Comparison of ENCODE assay signal across 20 cellular contexts in the genomic region with DNA sequence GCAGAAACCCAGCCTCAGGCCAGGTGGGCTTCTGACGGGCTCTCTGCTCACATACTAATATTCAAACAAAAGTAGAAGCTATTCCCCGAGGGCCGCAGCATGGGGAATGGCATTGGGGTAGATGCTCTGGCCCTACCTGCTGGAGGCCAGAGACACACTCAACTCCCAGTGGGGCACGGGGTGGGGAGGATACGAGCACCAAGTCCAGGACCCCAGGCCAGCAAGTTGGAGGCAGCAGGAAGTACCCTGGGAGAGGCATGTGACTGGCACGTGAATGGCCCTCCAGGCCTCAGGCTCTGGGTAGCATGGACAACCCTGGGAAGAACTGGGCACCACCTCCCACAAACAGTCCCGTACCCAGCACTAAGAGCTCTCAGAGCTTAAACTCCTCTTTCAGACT. TPM values are rescaled to one million over a fixed set of nuclear protein-coding genes. Genes with fewer than 3 reads are reported as not detected.
A peak's percentile ranks its signal among the peaks of the same experiment; 100 is the strongest.
DNase-seq lines count a peak whose midpoint lies in the region; ATAC-seq and TF ChIP-seq lines count a peak whose summit lies in the region.
"Had no signal": no experiment of that assay in that cellular context is flagged by ENCODE, and none has a peak within 500 bp of the region (broad histone marks: within the 10 kb centered on the region; RNA-seq: fewer than 3 reads in every experiment).

No MANE protein-coding gene starts in this region.

- no peaks in the 10 kb centered on the region for H3K27me3 Mint-ChIP-seq in activated CD4-positive, alpha-beta T cell treated with anti-CD3 and anti-CD28 coated beads for 36 hours
- no peaks in the 10 kb centered on the region for H3K27me3 Mint-ChIP-seq in osteocyte (ENCODE audit: unreplicated experiment)

- POLR2A ChIA-PET in activated CD4-positive, alpha-beta T cell treated with anti-CD3 and anti-CD28 coated beads for 36 hours (lab: Charles Lee): interaction anchor here (1.5 kb wide), 1 partner anchor 23 kb away, joined by 4 read pairs; no protein-coding TSS in a partner anchor

- H3K4me3 ChIP-seq in DND-41 (ENCODE audit: low read depth in 1 of 2, low read length in 2 of 2): no peak overlapping the region
- H3K4me3 ChIP-seq: body of pancreas, HAP-1, left ventricle myocardium inferior, SJSA1 had no signal

- H3K79me2 ChIP-seq in DND-41 (ENCODE audit: insufficient read depth, low read length): peaks cover 70% of the 10 kb centered on the region

- H4K20me1 ChIP-seq in DND-41 (ENCODE audit: insufficient read depth, low read length): peaks cover 65% of the 10 kb centered on the region

- no peak overlapping the region for H3K4me3 Mint-ChIP-seq in activated CD4-positive, alpha-beta T cell treated with anti-CD3 and anti-CD28 coated beads for 36 hours
- H3K4me3 Mint-ChIP-seq in osteocyte (ENCODE audit: unreplicated experiment): no peak overlapping the region
- H3K4me3 Mint-ChIP-seq: dendritic cell treated with granulocyte-macrophage colony-stimulating factor and Interleukin-4, amounts not matched to agents 40 ng/mL and 50 ng/mL, for 4 days had no signal

- H3K9me3 ChIP-seq in DND-41 (ENCODE audit: insufficient read depth, low read length, severe bottlenecking): no peaks in the 10 kb centered on the region
- H3K9me3 ChIP-seq: body of pancreas, HAP-1, left ventricle myocardium inferior, SJSA1 had no signal

- H3K4me1 ChIP-seq in DND-41 (ENCODE audit: insufficient read depth, low read length): peaks cover 24% of the 10 kb centered on the region

- ATAC-seq in activated CD4-positive, alpha-beta T cell treated with anti-CD3 and anti-CD28 coated beads for 36 hours: no peak
- ATAC-seq in DND-41 (ENCODE audit: insufficient read depth, low read depth): no peak
- ATAC-seq in GM19397 (IDR thresholded peaks at IDR 0.05; ENCODE audit: unreplicated experiment): no peak
- ATAC-seq: body of pancreas, PC-3 had no signal

- H3K4me1 Mint-ChIP-seq in activated CD4-positive, alpha-beta T cell treated with anti-CD3 and anti-CD28 coated beads for 36 hours: peaks cover 66% of the 10 kb centered on the region
- peaks cover 37% of the 10 kb centered on the region for H3K4me1 Mint-ChIP-seq in osteocyte (ENCODE audit: unreplicated experiment)

- H3K27me3 ChIP-seq in DND-41 (ENCODE audit: insufficient read depth, low read length, poor library complexity): no peaks in the 10 kb centered on the region
- H3K27me3 ChIP-seq: body of pancreas, SJSA1 had no signal

- H2AFZ ChIP-seq in DND-41 (ENCODE audit: low read depth, low read length): no peak overlapping the region

- CTCF ChIA-PET in activated CD4-positive, alpha-beta T cell treated with anti-CD3 and anti-CD28 coated beads for 36 hours (lab: Charles Lee): interaction anchor here (0.7 to 2.3 kb wide), 4 partner anchors 23 to 221 kb away, joined by 3 to 8 read pairs (median 5); no protein-coding TSS in a partner anchor

- peaks cover 3% of the 10 kb centered on the region for H3K36me3 Mint-ChIP-seq in activated CD4-positive, alpha-beta T cell treated with anti-CD3 and anti-CD28 coated beads for 36 hours (ENCODE audit: low read depth)
- H3K36me3 Mint-ChIP-seq in osteocyte (ENCODE audit: unreplicated experiment): peaks cover 3% of the 10 kb centered on the region

- peak overlapping the region; percentile 89 for H3K27ac Mint-ChIP-seq in activated CD4-positive, alpha-beta T cell treated with anti-CD3 and anti-CD28 coated beads for 36 hours
- peak overlapping the region; percentile 34 for H3K27ac Mint-ChIP-seq in osteocyte (ENCODE audit: unreplicated experiment)

- no peaks in the 10 kb centered on the region for H3K9me3 Mint-ChIP-seq in activated CD4-positive, alpha-beta T cell treated with anti-CD3 and anti-CD28 coated beads for 36 hours (ENCODE audit: low read depth)
- no peaks in the 10 kb centered on the region for H3K9me3 Mint-ChIP-seq in osteocyte (ENCODE audit: unreplicated experiment)
- H3K9me3 Mint-ChIP-seq: dendritic cell treated with granulocyte-macrophage colony-stimulating factor and Interleukin-4, amounts not matched to agents 40 ng/mL and 50 ng/mL, for 4 days had no signal

- H3K27ac ChIP-seq in DND-41 (ENCODE audit: low read length) (no peak overlapping the region), angular gyrus (ENCODE audit: low read depth, low read length) (peak overlapping the region; percentile 19)
- H3K27ac ChIP-seq: body of pancreas, SJSA1 had no signal

- no peaks in the 10 kb centered on the region for H3K36me3 ChIP-seq in DND-41 (ENCODE audit: insufficient read depth, low read length)
- H3K36me3 ChIP-seq: HAP-1, left ventricle myocardium inferior, SJSA1 had no signal

- peak overlapping the region; percentile 14; the same call in 1 of the 2 replicates for H3K4me2 ChIP-seq in DND-41 (ENCODE audit: insufficient read depth, low read length)

- no peak overlapping the region for H3K9ac ChIP-seq in DND-41 (ENCODE audit: low read depth, low read length)

- no peak for TF ChIP-seq CTCF in DND-41 (IDR thresholded peaks at IDR 0.05; ENCODE audit: borderline replicate concordance, extremely low read depth, low read length, poor library complexity, severe bottlenecking)
- TF ChIP-seq CTCF in osteocyte (IDR thresholded peaks at IDR 0.05): no peak

- DNase-seq in activated CD4-positive, alpha-beta T cell treated with anti-CD3 and anti-CD28 coated beads for 36 hours: no peak
- DNase-seq in activated CD4-positive, alpha-beta T cell treated with anti-CD3 and anti-CD28 coated beads for 48 hours: no peak
- DNase-seq in DND-41 (no peak), osteocyte (ENCODE audit: extremely low spot score, unreplicated experiment) (no peak), DMS53 treated with DMSO at 0.1 percent for 48 hours (lab: John Stamatoyannopoulos, UW; ENCODE audit: unreplicated experiment) (no peak)
- no peak for DNase-seq in effector CD4-positive, alpha-beta T cell
- DNase-seq: activated CD4-positive, alpha-beta T cell treated with anti-CD3 and anti-CD28 coated beads, Interleukin-2, amount 50 U/mL, for 48 hours; body of pancreas; DMS53; KG1; left ventricle myocardium inferior; NCI-H1092 treated with DMSO at 0.1 percent for 48 hours; NCI-H2107; NCI-H748 treated with DMSO at 0.1 percent for 48 hours; PC-3 had no signal

- intact Hi-C loops in activated CD4-positive, alpha-beta T cell treated with anti-CD3 and anti-CD28 coated beads for 36 hours (cut with DNase I, micrococcal nuclease): no loop called here

RNA-seq across cellular contexts. Expression of a gene that starts 3.8 kb away (rescaled TPM):
- total RNA-seq in activated CD4-positive, alpha-beta T cell treated with anti-CD3 and anti-CD28 coated beads for 36 hours: 10 to 100 TPM; 62.3 to 76.2 TPM
- total RNA-seq in osteocyte: 80.2 and 85.2 TPM in 2 replicates
